ENCODE assay signal across 29 cellular contexts in the genomic region with DNA sequence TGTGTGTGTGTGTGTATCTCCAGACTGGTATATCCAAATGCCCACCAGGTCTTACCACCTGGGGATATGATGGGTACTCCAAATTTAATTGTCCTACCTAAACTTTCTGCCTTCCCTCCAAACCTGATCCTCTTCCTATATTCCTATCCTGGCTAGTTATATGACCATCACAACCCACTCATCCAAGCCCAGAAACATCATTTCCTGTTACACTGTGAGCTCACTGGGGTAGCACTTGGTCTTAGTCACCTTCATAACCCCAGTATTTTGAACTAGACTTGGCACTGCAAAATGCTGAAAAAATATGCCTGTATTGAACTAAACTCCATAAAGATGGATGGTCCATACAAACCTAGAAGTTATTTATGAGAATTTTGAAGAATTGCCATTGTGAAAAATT.
DNase-seq lines count a peak whose midpoint lies in the region; ATAC-seq, FAIRE-seq and TF ChIP-seq lines count a peak whose summit lies in the region.
"Had no signal": no experiment of that assay in that cellular context is flagged by ENCODE, and none has a peak within 500 bp of the region (broad histone marks: within the 10 kb centered on the region; RNA-seq: fewer than 3 reads in every experiment).

No MANE protein-coding gene starts in this region.

- H3K27ac ChIP-seq in foreskin keratinocyte (no peak overlapping the region), kidney (ENCODE audit: low read depth in 2 of 2, low read length in 2 of 2) (no peak overlapping the region)
- H3K27ac ChIP-seq: A549, HL-60, PC-9, SJSA1 had no signal

- H3K36me3 ChIP-seq in kidney (ENCODE audit: control insufficient read depth in 1 of 2, insufficient read depth in 2 of 2, low read length in 2 of 2): no peaks in the 10 kb centered on the region
- H3K36me3 ChIP-seq: SJSA1 had no signal

- H3K4me1 ChIP-seq in foreskin keratinocyte (no peaks in the 10 kb centered on the region), kidney (ENCODE audit: control insufficient read depth in 1 of 2, insufficient read depth in 1 of 2, low read depth in 1 of 2, low read length in 2 of 2) (no peaks in the 10 kb centered on the region)
- H3K4me1 ChIP-seq: A549, SJSA1 had no signal

- H3K27me3 ChIP-seq in foreskin keratinocyte: no peaks in the 10 kb centered on the region
- H3K27me3 ChIP-seq: SJSA1 had no signal

- H3K9me3 ChIP-seq in kidney (ENCODE audit: control insufficient read depth in 1 of 2, low read length in 2 of 2): no peaks in the 10 kb centered on the region
- H3K9me3 ChIP-seq: A549, SJSA1 had no signal

- FAIRE-seq in kidney (lab: Jason Lieb, UNC): no peak
- FAIRE-seq: A549, GM12891, H1, K562 had no signal

- TF ChIP-seq CTCF in foreskin keratinocyte (conservative IDR thresholded peaks at IDR 0.05): no peak
- no peak for TF ChIP-seq CTCF in kidney (IDR thresholded peaks at IDR 0.05; ENCODE audit: borderline replicate concordance, extremely low read depth, insufficient read depth)

- peak; percentile 62 for DNase-seq in HT1080 (ENCODE audit: low read depth)
- DNase-seq in dermis blood vessel endothelial cell: peak; percentile 15
- DNase-seq in foreskin keratinocyte: no peak
- DNase-seq in HPDE6-E6E7 (ENCODE audit: extremely low spot score): no peak
- DNase-seq in effector CD8-positive, alpha-beta T cell (lab: John Stamatoyannopoulos, UW): no peak
- no peak for DNase-seq in NCI-H2081 (lab: John Stamatoyannopoulos, UW)
- DNase-seq in kidney: no peak
- DNase-seq: CD4-positive, alpha-beta memory T cell; COR-L47; GF-D8; Kasumi-1; MV-4-11; NCI-H1105; NCI-H1436 treated with DMSO at 0.1 percent for 48 hours; NCI-H187 treated with DMSO at 0.1 percent for 48 hours; NCI-H2107; NCI-H446; NCI-H524 treated with DMSO at 0.1 percent for 48 hours; NCI-H774; PC-9; Right ventricle myocardium superior; RPMI8226 had no signal

- no peak overlapping the region for H3K4me3 ChIP-seq in kidney (ENCODE audit: low read length in 2 of 2)
- H3K4me3 ChIP-seq: A549, K562, PC-9, SJSA1 had no signal

- ATAC-seq in foreskin keratinocyte: peak; percentile 33
- ATAC-seq: A549, HCT116, K562 had no signal

- intact Hi-C loops in kidney (cut with DNase I): no loop called here

- H3K9ac ChIP-seq in kidney (ENCODE audit: low read length in 2 of 2): no peak overlapping the region

Comparison
In these comparisons a context has a peak if more than half of its experiments do, and no peak if none do; other contexts are left out.
1. DNase-seq: peak in HT1080 (single experiment) and dermis blood vessel endothelial cell (single experiment); none in foreskin keratinocyte (0 of 2), HPDE6-E6E7 (single experiment), effector CD8-positive, alpha-beta T cell (single experiment), NCI-H2081 (0 of 2) and kidney (single experiment).